Comparison of ENCODE assay signal across 26 cellular contexts in genomic region chr9:71130521-71130920, GRCh38. TPM values are rescaled to one million over a fixed set of nuclear protein-coding genes. Genes with fewer than 3 reads are reported as not detected.
"Had no signal": no experiment of that assay in that cellular context is flagged by ENCODE, and none has a peak within 500 bp of the region (broad histone marks: within the 10 kb centered on the region; RNA-seq: fewer than 3 reads in every experiment).

No MANE protein-coding gene starts in this region.

- H3K9me3 ChIP-seq: colonic mucosa, esophagus muscularis mucosa, esophagus squamous epithelium, gastrocnemius medialis, gastroesophageal sphincter, heart left ventricle, heart right ventricle had no signal

- H3K27ac ChIP-seq: colonic mucosa, coronary artery, dorsolateral prefrontal cortex, epithelial cell of prostate, esophagus muscularis mucosa, esophagus squamous epithelium, foreskin keratinocyte, gastrocnemius medialis, gastroesophageal sphincter, heart left ventricle, heart right ventricle had no signal

- H3K4me3 ChIP-seq: colonic mucosa, coronary artery, dorsolateral prefrontal cortex, esophagus muscularis mucosa, esophagus squamous epithelium, gastrocnemius medialis, gastroesophageal sphincter, heart left ventricle, heart right ventricle had no signal

- H3K36me3 ChIP-seq: colonic mucosa, esophagus muscularis mucosa, esophagus squamous epithelium, gastrocnemius medialis, gastroesophageal sphincter, heart left ventricle, heart right ventricle had no signal

- H3K4me1 ChIP-seq: colonic mucosa, esophagus muscularis mucosa, esophagus squamous epithelium, foreskin keratinocyte, gastrocnemius medialis, gastroesophageal sphincter, heart left ventricle, heart right ventricle had no signal

- DNase-seq: colonic mucosa; cortex of kidney; dermis blood vessel endothelial cell; effector CD4-positive, alpha-beta T cell; effector CD8-positive, alpha-beta T cell; effector memory CD4-positive, alpha-beta T cell; effector memory CD8-positive, alpha-beta T cell; endodermal cell; erythroblast; esophagus squamous epithelium; foreskin fibroblast; foreskin keratinocyte; foreskin melanocyte; gastrocnemius medialis; glutamatergic neuron; head of caudate nucleus; heart left ventricle; heart right ventricle had no signal

- ATAC-seq: effector memory CD8-positive, alpha-beta T cell; esophagus mucosa; foreskin keratinocyte; gastrocnemius medialis; gastroesophageal sphincter; heart left ventricle; heart right ventricle had no signal

- H3K27me3 ChIP-seq: colonic mucosa, esophagus muscularis mucosa, esophagus squamous epithelium, foreskin keratinocyte, gastrocnemius medialis, gastroesophageal sphincter, heart left ventricle had no signal

RNA-seq across cellular contexts. Expression of gene TRPM3, which starts 9.1 kb away (rescaled TPM):
- total RNA-seq: epithelial cell of proximal tubule, esophagus mucosa, foreskin keratinocyte, glomerular endothelial cell had no signal
- polyA plus RNA-seq: foreskin keratinocyte had no signal
